ENCODE assay signal across 1 cellular context in genomic region chr10:124043310-124044142, GRCh38.
TF ChIP-seq lines count a peak whose summit lies in the region.

No MANE protein-coding gene starts in this region.

TF ChIP-seq in HepG2, 621 proteins besides CTCF, POLR2A, EP300 and RAD21 (continued from another document and continues in another):
- peak in 1 of 2 experiments; percentile 31; a peak in 1 of 4 replicates for TF ChIP-seq REST (IDR thresholded peaks at IDR 0.05; ENCODE audit: borderline replicate concordance in 1 of 2, low read depth in 1 of 2, low read length in 2 of 2)
- no peak for TF ChIP-seq CREB1 (IDR thresholded peaks at IDR 0.05)
- TF ChIP-seq CREB1 (CRISPR knock-in tag; IDR thresholded peaks at IDR 0.05): peak; percentile 76
- 0 out of 2 replicates have a peak, but pooled peaks have one; percentile 18 for TF ChIP-seq ZFP1 (CRISPR knock-in tag; IDR thresholded peaks at IDR 0.05)
- TF ChIP-seq ARHGAP35 (CRISPR knock-in tag; IDR thresholded peaks at IDR 0.05; ENCODE audit: borderline replicate concordance): peak; percentile 69; the same call in 1 of the 2 replicates
- TF ChIP-seq IRF9 (CRISPR knock-in tag; IDR thresholded peaks at IDR 0.05; ENCODE audit: borderline replicate concordance): peak; percentile 82
- TF ChIP-seq NCOA2 (CRISPR knock-in tag; IDR thresholded peaks at IDR 0.05): peak; percentile 95
- no peak for TF ChIP-seq NONO (IDR thresholded peaks at IDR 0.05)
- TF ChIP-seq NONO (CRISPR knock-in tag; conservative IDR thresholded peaks at IDR 0.05): peak; percentile 68
- TF ChIP-seq ZNF713 (CRISPR knock-in tag; IDR thresholded peaks at IDR 0.05): peak; percentile 11; the same call in 1 of the 2 replicates
- TF ChIP-seq ZNF513 (CRISPR knock-in tag; conservative IDR thresholded peaks at IDR 0.05): no peak
- no peak for TF ChIP-seq ZNF720 (CRISPR knock-in tag; IDR thresholded peaks at IDR 0.05)
- no peak for TF ChIP-seq GTF3A (CRISPR knock-in tag; conservative IDR thresholded peaks at IDR 0.05)
- peak; percentile 84; the same call in 1 of the 2 replicates for TF ChIP-seq ZNF724P (CRISPR knock-in tag; IDR thresholded peaks at IDR 0.05; ENCODE audit: borderline replicate concordance)
- TF ChIP-seq ZNF687 (CRISPR knock-in tag; IDR thresholded peaks at IDR 0.05): peak; percentile 100
- no peak; the same call in 1 of the 2 replicates for TF ChIP-seq ZNF660 (CRISPR knock-in tag; IDR thresholded peaks at IDR 0.05; ENCODE audit: borderline replicate concordance, low read depth)
- TF ChIP-seq ZNF383 (CRISPR knock-in tag; IDR thresholded peaks at IDR 0.05; ENCODE audit: borderline replicate concordance): no peak; the same call in 1 of the 2 replicates
- no peak; the same call in 1 of the 2 replicates for TF ChIP-seq ZNF550 (CRISPR knock-in tag; IDR thresholded peaks at IDR 0.05; ENCODE audit: borderline replicate concordance)
- TF ChIP-seq CENPT (CRISPR knock-in tag; IDR thresholded peaks at IDR 0.05; ENCODE audit: low read depth): peak; percentile 88; the same call in 1 of the 2 replicates
- no peak for TF ChIP-seq AGO2 (optimal IDR thresholded peaks at IDR 0.05; ENCODE audit: low read depth, low read length)
- no peak for TF ChIP-seq HNF4G (IDR thresholded peaks at IDR 0.05; ENCODE audit: borderline replicate concordance, low read depth, low read length)
- peak; percentile 22; the same call in 1 of the 2 replicates for TF ChIP-seq HNF4G (CRISPR knock-in tag; IDR thresholded peaks at IDR 0.05; ENCODE audit: borderline replicate concordance, low read depth)
- no peak for TF ChIP-seq E2F5 (CRISPR knock-in tag; conservative IDR thresholded peaks at IDR 0.05)
- peak; percentile 67 for TF ChIP-seq ZNF883 (CRISPR knock-in tag; IDR thresholded peaks at IDR 0.05; ENCODE audit: not compliant biosample characterization)
- TF ChIP-seq HNRNPL (IDR thresholded peaks at IDR 0.05; ENCODE audit: low read depth, low read length): no peak
- peak; percentile 9; the same call in 1 of the 2 replicates for TF ChIP-seq POLR2AphosphoS5 (IDR thresholded peaks at IDR 0.05; ENCODE audit: low read depth, low read length)
- no peak for TF ChIP-seq PLRG1 (conservative IDR thresholded peaks at IDR 0.05)
- TF ChIP-seq DZIP1 (CRISPR knock-in tag; IDR thresholded peaks at IDR 0.05): peak; percentile 74; the same call in 1 of the 2 replicates
- TF ChIP-seq HMG20B (CRISPR knock-in tag; conservative IDR thresholded peaks at IDR 0.05): peak; percentile 81
- no peak for TF ChIP-seq ZNF841 (CRISPR knock-in tag; IDR thresholded peaks at IDR 0.05; ENCODE audit: borderline replicate concordance)
- TF ChIP-seq RFXAP (CRISPR knock-in tag; IDR thresholded peaks at IDR 0.05; ENCODE audit: borderline replicate concordance): peak; percentile 82
- peak; percentile 82; the same call in 1 of the 2 replicates for TF ChIP-seq ZSCAN5A (CRISPR knock-in tag; IDR thresholded peaks at IDR 0.05; ENCODE audit: borderline replicate concordance)
- TF ChIP-seq SMC3 (IDR thresholded peaks at IDR 0.05; ENCODE audit: low read length): no peak
- no peak; the same call in 1 of the 2 replicates for TF ChIP-seq SSRP1 (CRISPR knock-in tag; IDR thresholded peaks at IDR 0.05)
- no peak for TF ChIP-seq ZC3H4 (CRISPR knock-in tag; IDR thresholded peaks at IDR 0.05; ENCODE audit: borderline replicate concordance)
- TF ChIP-seq TAF1 (CRISPR knock-in tag; IDR thresholded peaks at IDR 0.05): 0 out of 2 replicates have a peak, but pooled peaks have one; percentile 20
- peak; percentile 76; the same call in 1 of the 2 replicates for TF ChIP-seq CCDC6 (CRISPR knock-in tag; IDR thresholded peaks at IDR 0.05)
- peak; percentile 44; the same call in 1 of the 2 replicates for TF ChIP-seq ZNF337 (CRISPR knock-in tag; IDR thresholded peaks at IDR 0.05; ENCODE audit: borderline replicate concordance, low read depth)
- peak; percentile 45 for TF ChIP-seq ZNF629 (CRISPR knock-in tag; conservative IDR thresholded peaks at IDR 0.05)
- peak; percentile 65 for TF ChIP-seq ATF1 (CRISPR knock-in tag; IDR thresholded peaks at IDR 0.05)
- TF ChIP-seq PHF21A (CRISPR knock-in tag; IDR thresholded peaks at IDR 0.05): peak; percentile 97
- TF ChIP-seq RFX3 (CRISPR knock-in tag; IDR thresholded peaks at IDR 0.05): no peak
- peak; percentile 65; the same call in 1 of the 2 replicates for TF ChIP-seq ZNF431 (CRISPR knock-in tag; IDR thresholded peaks at IDR 0.05; ENCODE audit: borderline replicate concordance, low read depth)
- TF ChIP-seq ZNF558 (CRISPR knock-in tag; IDR thresholded peaks at IDR 0.05; ENCODE audit: borderline replicate concordance): peak; percentile 80; the same call in 1 of the 2 replicates
- peak; percentile 43; the same call in 1 of the 2 replicates for TF ChIP-seq ZNF281 (CRISPR knock-in tag; IDR thresholded peaks at IDR 0.05; ENCODE audit: borderline replicate concordance)
